Comparison of ENCODE assay signal across 26 cellular contexts in genomic region chr2:207290833-207291232, GRCh38.
DNase-seq lines count a peak whose midpoint lies in the region; ATAC-seq, FAIRE-seq and TF ChIP-seq lines count a peak whose summit lies in the region.
"Had no signal": no experiment of that assay in that cellular context is flagged by ENCODE, and none has a peak within 500 bp of the region (broad histone marks: within the 10 kb centered on the region; RNA-seq: fewer than 3 reads in every experiment).

No MANE protein-coding gene starts in this region.

- no peak overlapping the region for H2BK120ac ChIP-seq in H1 (replicated peaks; ENCODE audit: low read depth, low read length)

- H4K91ac ChIP-seq in H1 (replicated peaks; ENCODE audit: insufficient read length, low read length) = no peak overlapping the region

- no peak overlapping the region for H3K23ac ChIP-seq in H1 (ENCODE audit: insufficient read length)

- FAIRE-seq in H54 (lab: Jason Lieb, UNC) (peak; percentile 30), H1 (lab: Jason Lieb, UNC) (no peak)
- FAIRE-seq: G401.6, K562, pancreas, urothelium cell line had no signal

- no peaks in the 10 kb centered on the region for H3K79me1 ChIP-seq in H1 (ENCODE audit: low read depth, low read length)

- no peak overlapping the region for H2BK5ac ChIP-seq in H1 (ENCODE audit: low read depth, low read length)

- H3K56ac ChIP-seq in H1 (replicated peaks; ENCODE audit: insufficient read length, low read depth, low read length) = no peak overlapping the region

- no peak overlapping the region for H2AK5ac ChIP-seq in H1 (ENCODE audit: low read depth, low read length)

- no peak for TF ChIP-seq EP300 in H1 (IDR thresholded peaks at IDR 0.05; ENCODE audit: borderline replicate concordance in 1 of 2, low read depth in 2 of 2, low read length in 2 of 2)

- no peak for TF ChIP-seq CTCF in H1 (IDR thresholded peaks at IDR 0.05; ENCODE audit: control extremely low read depth in 1 of 3, insufficient read depth in 1 of 3, low read depth in 1 of 3, low read length in 3 of 3)
- no peak for TF ChIP-seq CTCF in gastrocnemius medialis (IDR thresholded peaks at IDR 0.05 in 4 of 5, conservative IDR thresholded peaks at IDR 0.05 in 1 of 5)

- H2BK12ac ChIP-seq in H1 (ENCODE audit: low read depth, low read length) = no peak overlapping the region

- CTCF ChIA-PET in H1 (lab: Charles Lee; ENCODE audit: partially characterized antibody) = interaction anchor here (0.5 to 1.3 kb wide), 3 partner anchors 14 to 180 kb away, joined by 3 read pairs; no protein-coding TSS in a partner anchor

- H4K8ac ChIP-seq in H1 (ENCODE audit: extremely low read depth, insufficient read depth, low read length) = no peak overlapping the region

- H3K9ac ChIP-seq in H1 (replicated peaks in 1 of 4; ENCODE audit: extremely low read depth in 1 of 4, low read depth in 3 of 4, low read length in 3 of 4) = no peak overlapping the region
- H3K9ac ChIP-seq: SK-N-SH had no signal

- H3K4me1 ChIP-seq in H1 (replicated peaks in 1 of 4; ENCODE audit: control insufficient read depth in 3 of 4, insufficient read depth in 4 of 4, low read length in 3 of 4) (peaks cover 0 to 9% (median 2%) of the 10 kb centered on the region in 4 experiments; a peak in 2 of 7 replicates), gastrocnemius medialis (no peaks in the 10 kb centered on the region)
- H3K4me1 ChIP-seq: pancreas had no signal

- no peak overlapping the region for H2AFZ ChIP-seq in H1 (ENCODE audit: low read length)

- no peaks in the 10 kb centered on the region for H3K79me2 ChIP-seq in H1 (ENCODE audit: control insufficient read depth in 1 of 2, insufficient read depth in 2 of 2, low read length in 2 of 2)

- POLR2A ChIA-PET in H1 (lab: Charles Lee; ENCODE audit: partially characterized antibody) = no interaction called here

- no peaks in the 10 kb centered on the region for H4K20me1 ChIP-seq in H1 (replicated peaks in 1 of 2; ENCODE audit: control insufficient read depth in 1 of 2, insufficient read depth in 2 of 2, low read length in 2 of 2)

- H3K4ac ChIP-seq in H1 (replicated peaks; ENCODE audit: insufficient read length, low read depth, low read length) = no peak overlapping the region

- intact Hi-C loops in gastrocnemius medialis (cut with DNase I; ENCODE audit: low total_unique reads) = no loop called here

- H4K5ac ChIP-seq in H1 (ENCODE audit: insufficient read length, low read depth, low read length) = no peak overlapping the region

- H3K14ac ChIP-seq in H1 (ENCODE audit: insufficient read length) = no peak overlapping the region

- H3K36me3 ChIP-seq in H1 (ENCODE audit: control insufficient read depth in 2 of 4, insufficient read depth in 4 of 4, low read length in 3 of 4) = no peaks in the 10 kb centered on the region
- H3K36me3 ChIP-seq in gastrocnemius medialis = no peaks in the 10 kb centered on the region
- H3K36me3 ChIP-seq: pancreas, thoracic aorta had no signal

- TF ChIP-seq POLR2A in GM18505 (IDR thresholded peaks at IDR 0.05; ENCODE audit: borderline replicate concordance, extremely low read depth, insufficient read depth, insufficient read length) (no peak), H54 (IDR thresholded peaks at IDR 0.05; ENCODE audit: low read depth, low read length) (no peak), H1 (IDR thresholded peaks at IDR 0.05; ENCODE audit: control extremely low read depth in 1 of 2, low read depth in 2 of 2, low read length in 2 of 2) (no peak), gastrocnemius medialis (IDR thresholded peaks at IDR 0.05) (no peak)

- TF ChIP-seq RAD21 in H1 (IDR thresholded peaks at IDR 0.05 in 1 of 2, conservative IDR thresholded peaks at IDR 0.05 in 1 of 2; ENCODE audit: low read depth in 2 of 2, low read length in 2 of 2) = no peak

- no peak overlapping the region for H3K4me2 ChIP-seq in H1 (ENCODE audit: insufficient read depth in 1 of 2, low read depth in 2 of 2, low read length in 2 of 2)
- H3K4me2 ChIP-seq: SK-N-SH had no signal

- H3K23me2 ChIP-seq in H1 (ENCODE audit: low read depth, low read length) = no peaks in the 10 kb centered on the region

- 78% methylated on average over 2 of the region's 2 CpGs; no CpG with 5 or more reads in 1 of the 2 experiments for WGBS in H1 (ENCODE audit: extremely low coverage in 1 of 2, insufficient coverage in 1 of 2, insufficient read length in 1 of 2, insufficient replicate concordance in 2 of 2, low coverage in 1 of 2, low lambda C conversion rate in 2 of 2, missing lambda C conversion rate in 1 of 2), 2 experiments

- in situ Hi-C loops in gastrocnemius medialis (cut with MboI; ENCODE audit: low sequenced_read_pairs in 4 of 4) = no loop called here

- no peak overlapping the region for H2BK20ac ChIP-seq in H1 (ENCODE audit: low read length)

- peak; percentile 7 for DNase-seq in DMS53 (lab: John Stamatoyannopoulos, UW)
- DNase-seq in DMS53 treated with DMSO at 0.1 percent for 48 hours (lab: John Stamatoyannopoulos, UW; ENCODE audit: unreplicated experiment) = no peak
- no peak for DNase-seq in H54 (ENCODE audit: insufficient read length, low spot score)
- DNase-seq in H1 (ENCODE audit: low read depth in 1 of 2, low spot score in 2 of 2) = no peak
- DNase-seq in gastrocnemius medialis = no peak
- DNase-seq in NCI-H2196 treated with DMSO at 0.1 percent for 48 hours (lab: John Stamatoyannopoulos, UW; ENCODE audit: unreplicated experiment) = no peak
- DNase-seq: activated B cell treated with CpG ODN at 0.5 μM for 24 hours; activated naive CD8-positive, alpha-beta T cell treated with anti-CD3 and anti-CD28 coated beads for 36 hours; aorta; C1 segment of cervical spinal cord; COR-L47; foreskin melanocyte; kidney glomerular epithelial cell; NCI-H2029; NCI-H345; NCI-H69; pancreas; SK-N-SH had no signal

- H3K27ac ChIP-seq in H1 (ENCODE audit: low read depth, low read length) (no peak overlapping the region), gastrocnemius medialis (no peak overlapping the region)
- H3K27ac ChIP-seq: 22Rv1, pancreas, thoracic aorta had no signal

- H3K4me3 ChIP-seq in H1 (ENCODE audit: extremely low read depth in 1 of 4, insufficient read depth in 2 of 4, low read depth in 3 of 4, low read length in 4 of 4) (no peak overlapping the region), gastrocnemius medialis (no peak overlapping the region)
- H3K4me3 ChIP-seq: K562, pancreas, thoracic aorta had no signal

- 0 out of 2 replicates have a peak overlapping the region, but pooled peaks have one; percentile 19 for H2BK15ac ChIP-seq in H1 (ENCODE audit: low read length)

- no peak overlapping the region for H3K18ac ChIP-seq in H1 (ENCODE audit: extremely low read depth, low read length)

- H3K9me3 ChIP-seq in H1 (ENCODE audit: insufficient read depth in 2 of 2, low read depth in 1 of 2, low read length in 1 of 2) (no peaks in the 10 kb centered on the region), gastrocnemius medialis (no peaks in the 10 kb centered on the region)
- H3K9me3 ChIP-seq: pancreas, SK-N-SH, thoracic aorta had no signal

- H3K27me3 ChIP-seq in H1 (replicated peaks in 1 of 4; ENCODE audit: control insufficient read depth in 3 of 4, extremely low read depth in 1 of 4, insufficient read depth in 3 of 4, low read length in 3 of 4) (no peaks in the 10 kb centered on the region), gastrocnemius medialis (no peaks in the 10 kb centered on the region)
- H3K27me3 ChIP-seq: pancreas had no signal

- ATAC-seq in GM18505 (IDR thresholded peaks at IDR 0.05; ENCODE audit: unreplicated experiment) (peak; percentile 43), HG02970 (IDR thresholded peaks at IDR 0.05; ENCODE audit: low FRiP score, unreplicated experiment) (no peak), gastrocnemius medialis (no peak)
- ATAC-seq: K562, pancreas, Right ventricle myocardium inferior had no signal

TF ChIP-seq in H1, 55 proteins besides CTCF, POLR2A, EP300 and RAD21:
- no peak for TF ChIP-seq ASH2L (IDR thresholded peaks at IDR 0.05; ENCODE audit: low read length)
- TF ChIP-seq, protein P1, sequence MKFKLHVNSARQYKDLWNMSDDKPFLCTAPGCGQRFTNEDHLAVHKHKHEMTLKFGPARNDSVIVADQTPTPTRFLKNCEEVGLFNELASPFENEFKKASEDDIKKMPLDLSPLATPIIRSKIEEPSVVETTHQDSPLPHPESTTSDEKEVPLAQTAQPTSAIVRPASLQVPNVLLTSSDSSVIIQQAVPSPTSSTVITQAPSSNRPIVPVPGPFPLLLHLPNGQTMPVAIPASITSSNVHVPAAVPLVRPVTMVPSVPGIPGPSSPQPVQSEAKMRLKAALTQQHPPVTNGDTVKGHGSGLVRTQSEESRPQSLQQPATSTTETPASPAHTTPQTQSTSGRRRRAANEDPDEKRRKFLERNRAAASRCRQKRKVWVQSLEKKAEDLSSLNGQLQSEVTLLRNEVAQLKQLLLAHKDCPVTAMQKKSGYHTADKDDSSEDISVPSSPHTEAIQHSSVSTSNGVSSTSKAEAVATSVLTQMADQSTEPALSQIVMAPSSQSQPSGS (IDR thresholded peaks at IDR 0.05; ENCODE audit: low read length) = no peak
- TF ChIP-seq, protein P2, sequence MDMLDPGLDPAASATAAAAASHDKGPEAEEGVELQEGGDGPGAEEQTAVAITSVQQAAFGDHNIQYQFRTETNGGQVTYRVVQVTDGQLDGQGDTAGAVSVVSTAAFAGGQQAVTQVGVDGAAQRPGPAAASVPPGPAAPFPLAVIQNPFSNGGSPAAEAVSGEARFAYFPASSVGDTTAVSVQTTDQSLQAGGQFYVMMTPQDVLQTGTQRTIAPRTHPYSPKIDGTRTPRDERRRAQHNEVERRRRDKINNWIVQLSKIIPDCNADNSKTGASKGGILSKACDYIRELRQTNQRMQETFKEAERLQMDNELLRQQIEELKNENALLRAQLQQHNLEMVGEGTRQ (IDR thresholded peaks at IDR 0.05; ENCODE audit: low read length) = no peak
- TF ChIP-seq GABPA (IDR thresholded peaks at IDR 0.05; ENCODE audit: borderline replicate concordance, insufficient read depth, low read length) = no peak
- no peak for TF ChIP-seq HDAC6 (IDR thresholded peaks at IDR 0.05; ENCODE audit: low read depth, low read length)
